ENCODE assay signal across 19 cellular contexts in the genomic region with DNA sequence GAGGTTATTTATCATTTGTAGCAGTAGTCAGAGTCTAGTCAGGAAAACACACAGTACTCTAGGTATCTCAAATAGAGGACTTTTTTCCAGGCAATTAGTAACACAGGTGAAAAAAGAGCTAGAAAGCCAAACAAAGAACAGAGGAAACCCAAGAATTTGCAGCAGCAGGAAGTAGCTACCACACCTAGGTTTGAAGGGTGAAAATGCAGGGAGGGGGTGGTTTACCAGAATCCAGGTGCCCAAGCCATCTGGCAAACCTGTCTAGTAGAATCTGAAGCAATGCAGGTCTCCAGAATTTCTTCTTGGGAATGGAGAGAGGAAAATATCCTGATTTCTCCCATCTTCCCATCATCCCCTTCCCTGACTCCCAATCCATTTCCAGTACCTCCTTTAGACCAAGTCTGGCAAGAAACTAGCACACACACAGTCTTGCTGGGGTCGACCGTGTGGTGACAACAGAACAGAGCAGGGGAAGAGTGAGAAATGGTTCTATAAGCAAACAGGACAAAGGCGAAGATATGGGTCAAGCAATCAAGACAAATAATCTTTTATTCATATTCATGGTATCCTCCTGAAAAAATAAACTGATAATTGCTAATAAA.
"Had no signal": no experiment of that assay in that cellular context is flagged by ENCODE, and none has a peak within 500 bp of the region (broad histone marks: within the 10 kb centered on the region; RNA-seq: fewer than 3 reads in every experiment).

No MANE protein-coding gene starts in this region.

- ATAC-seq: esophagus mucosa; gastroesophageal sphincter; heart left ventricle; naive thymus-derived CD8-positive, alpha-beta T cell; right lobe of liver had no signal

- H3K4me3 Mint-ChIP-seq: activated naive CD4-positive, alpha-beta T cell treated with anti-CD3 and anti-CD28 coated beads, Interleukin-2, amount 50 U/mL, for 24 hours; immature natural killer cell; naive thymus-derived CD8-positive, alpha-beta T cell; stimulated activated naive CD8-positive, alpha-beta T cell treated with anti-CD3 and anti-CD28 coated beads, Interleukin-15, Interleukin-2, amounts not matched to agents 100 ng/mL and 50 ng/mL, for 24 hours had no signal

- H3K27me3 ChIP-seq: ascending aorta, gastroesophageal sphincter, heart left ventricle, right lobe of liver, transverse colon, uterus had no signal

- H3K27me3 Mint-ChIP-seq: activated naive CD4-positive, alpha-beta T cell treated with anti-CD3 and anti-CD28 coated beads, Interleukin-2, amount 50 U/mL, for 24 hours; stimulated activated naive CD8-positive, alpha-beta T cell treated with anti-CD3 and anti-CD28 coated beads, Interleukin-15, Interleukin-2, amounts not matched to agents 100 ng/mL and 50 ng/mL, for 24 hours had no signal

- H3K9me3 ChIP-seq: ascending aorta, gastroesophageal sphincter, right lobe of liver, transverse colon, uterus had no signal

- H3K4me1 Mint-ChIP-seq: activated naive CD4-positive, alpha-beta T cell treated with anti-CD3 and anti-CD28 coated beads, Interleukin-2, amount 50 U/mL, for 24 hours; immature natural killer cell; naive thymus-derived CD8-positive, alpha-beta T cell had no signal

- H3K9me3 Mint-ChIP-seq: activated naive CD4-positive, alpha-beta T cell treated with anti-CD3 and anti-CD28 coated beads, Interleukin-2, amount 50 U/mL, for 24 hours; stimulated activated naive CD8-positive, alpha-beta T cell treated with anti-CD3 and anti-CD28 coated beads, Interleukin-15, Interleukin-2, amounts not matched to agents 100 ng/mL and 50 ng/mL, for 24 hours had no signal

- H3K36me3 Mint-ChIP-seq: activated naive CD4-positive, alpha-beta T cell treated with anti-CD3 and anti-CD28 coated beads, Interleukin-2, amount 50 U/mL, for 24 hours; immature natural killer cell; naive thymus-derived CD8-positive, alpha-beta T cell had no signal

- H3K27ac ChIP-seq: ascending aorta, gastroesophageal sphincter, heart left ventricle, right lobe of liver, transverse colon, uterus had no signal

- DNase-seq: activated CD4-positive, alpha-beta T cell treated with anti-CD3 and anti-CD28 coated beads, Interleukin-2, amount 50 U/mL, for 1 hour; activated CD8-positive, alpha-beta memory T cell treated with anti-CD3 and anti-CD28 coated beads, Interleukin-2, amount 50 U/mL, for 4 hours; activated gamma-delta T cell; cerebellar nuclear complex; effector CD4-positive, alpha-beta T cell; heart left ventricle; immature natural killer cell; naive thymus-derived CD8-positive, alpha-beta T cell; right lobe of liver; small intestine; stimulated activated CD4-positive, alpha-beta T cell treated with anti-CD3 and anti-CD28 coated beads, Interleukin-15, amount 100 ng/mL, for 24 hours; stimulated activated CD4-positive, alpha-beta T cell treated with anti-CD3 and anti-CD28 coated beads, Interleukin-2, amount 100 ng/mL, for 48 hours; transverse colon; uterus had no signal

- H3K4me1 ChIP-seq: ascending aorta, gastroesophageal sphincter, heart left ventricle, transverse colon, uterus had no signal

- H3K27ac Mint-ChIP-seq: activated naive CD4-positive, alpha-beta T cell treated with anti-CD3 and anti-CD28 coated beads, Interleukin-2, amount 50 U/mL, for 24 hours; immature natural killer cell; naive thymus-derived CD8-positive, alpha-beta T cell; stimulated activated naive CD8-positive, alpha-beta T cell treated with anti-CD3 and anti-CD28 coated beads, Interleukin-15, Interleukin-2, amounts not matched to agents 100 ng/mL and 50 ng/mL, for 24 hours had no signal
